Comparison of ENCODE assay signal across 1 cellular context in the genomic region with DNA sequence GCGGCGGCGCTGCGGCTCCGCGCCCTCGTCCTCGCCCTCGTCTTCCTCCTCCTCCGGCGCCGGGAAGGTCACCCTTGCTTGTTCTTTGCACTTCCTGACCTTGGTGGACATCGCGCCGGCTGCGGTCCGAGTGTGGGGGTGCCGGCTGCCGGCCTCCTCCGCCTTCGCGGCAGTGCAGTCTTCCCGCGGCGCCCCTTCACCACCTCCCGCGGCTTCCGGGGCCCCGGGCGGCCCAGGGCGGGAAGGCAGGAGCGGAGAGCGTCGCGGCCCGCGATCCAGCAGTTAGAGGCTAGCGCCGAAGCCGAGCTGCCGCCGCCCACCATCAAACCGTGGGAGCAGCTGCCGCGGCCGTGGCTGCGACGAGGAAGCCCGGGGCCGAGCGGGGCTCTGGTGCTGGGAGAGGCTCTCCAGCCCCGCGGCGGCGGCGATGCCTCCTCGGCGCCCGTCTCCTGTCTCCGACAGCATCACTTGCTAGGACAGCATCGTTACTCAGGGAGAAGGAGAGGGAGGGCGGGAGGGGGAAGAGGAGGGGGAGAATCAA.
A peak's percentile ranks its signal among the peaks of the same experiment; 100 is the strongest.
TF ChIP-seq lines count a peak whose summit lies in the region.

A gene (minus strand): TSS at position 491 of the 541 bp plus-strand sequence. CDS start 380 bp downstream, at position 111.

TF ChIP-seq in GM23338, 12 proteins besides CTCF, POLR2A, EP300 and RAD21 (continued from another document):
- TF ChIP-seq, protein P1, sequence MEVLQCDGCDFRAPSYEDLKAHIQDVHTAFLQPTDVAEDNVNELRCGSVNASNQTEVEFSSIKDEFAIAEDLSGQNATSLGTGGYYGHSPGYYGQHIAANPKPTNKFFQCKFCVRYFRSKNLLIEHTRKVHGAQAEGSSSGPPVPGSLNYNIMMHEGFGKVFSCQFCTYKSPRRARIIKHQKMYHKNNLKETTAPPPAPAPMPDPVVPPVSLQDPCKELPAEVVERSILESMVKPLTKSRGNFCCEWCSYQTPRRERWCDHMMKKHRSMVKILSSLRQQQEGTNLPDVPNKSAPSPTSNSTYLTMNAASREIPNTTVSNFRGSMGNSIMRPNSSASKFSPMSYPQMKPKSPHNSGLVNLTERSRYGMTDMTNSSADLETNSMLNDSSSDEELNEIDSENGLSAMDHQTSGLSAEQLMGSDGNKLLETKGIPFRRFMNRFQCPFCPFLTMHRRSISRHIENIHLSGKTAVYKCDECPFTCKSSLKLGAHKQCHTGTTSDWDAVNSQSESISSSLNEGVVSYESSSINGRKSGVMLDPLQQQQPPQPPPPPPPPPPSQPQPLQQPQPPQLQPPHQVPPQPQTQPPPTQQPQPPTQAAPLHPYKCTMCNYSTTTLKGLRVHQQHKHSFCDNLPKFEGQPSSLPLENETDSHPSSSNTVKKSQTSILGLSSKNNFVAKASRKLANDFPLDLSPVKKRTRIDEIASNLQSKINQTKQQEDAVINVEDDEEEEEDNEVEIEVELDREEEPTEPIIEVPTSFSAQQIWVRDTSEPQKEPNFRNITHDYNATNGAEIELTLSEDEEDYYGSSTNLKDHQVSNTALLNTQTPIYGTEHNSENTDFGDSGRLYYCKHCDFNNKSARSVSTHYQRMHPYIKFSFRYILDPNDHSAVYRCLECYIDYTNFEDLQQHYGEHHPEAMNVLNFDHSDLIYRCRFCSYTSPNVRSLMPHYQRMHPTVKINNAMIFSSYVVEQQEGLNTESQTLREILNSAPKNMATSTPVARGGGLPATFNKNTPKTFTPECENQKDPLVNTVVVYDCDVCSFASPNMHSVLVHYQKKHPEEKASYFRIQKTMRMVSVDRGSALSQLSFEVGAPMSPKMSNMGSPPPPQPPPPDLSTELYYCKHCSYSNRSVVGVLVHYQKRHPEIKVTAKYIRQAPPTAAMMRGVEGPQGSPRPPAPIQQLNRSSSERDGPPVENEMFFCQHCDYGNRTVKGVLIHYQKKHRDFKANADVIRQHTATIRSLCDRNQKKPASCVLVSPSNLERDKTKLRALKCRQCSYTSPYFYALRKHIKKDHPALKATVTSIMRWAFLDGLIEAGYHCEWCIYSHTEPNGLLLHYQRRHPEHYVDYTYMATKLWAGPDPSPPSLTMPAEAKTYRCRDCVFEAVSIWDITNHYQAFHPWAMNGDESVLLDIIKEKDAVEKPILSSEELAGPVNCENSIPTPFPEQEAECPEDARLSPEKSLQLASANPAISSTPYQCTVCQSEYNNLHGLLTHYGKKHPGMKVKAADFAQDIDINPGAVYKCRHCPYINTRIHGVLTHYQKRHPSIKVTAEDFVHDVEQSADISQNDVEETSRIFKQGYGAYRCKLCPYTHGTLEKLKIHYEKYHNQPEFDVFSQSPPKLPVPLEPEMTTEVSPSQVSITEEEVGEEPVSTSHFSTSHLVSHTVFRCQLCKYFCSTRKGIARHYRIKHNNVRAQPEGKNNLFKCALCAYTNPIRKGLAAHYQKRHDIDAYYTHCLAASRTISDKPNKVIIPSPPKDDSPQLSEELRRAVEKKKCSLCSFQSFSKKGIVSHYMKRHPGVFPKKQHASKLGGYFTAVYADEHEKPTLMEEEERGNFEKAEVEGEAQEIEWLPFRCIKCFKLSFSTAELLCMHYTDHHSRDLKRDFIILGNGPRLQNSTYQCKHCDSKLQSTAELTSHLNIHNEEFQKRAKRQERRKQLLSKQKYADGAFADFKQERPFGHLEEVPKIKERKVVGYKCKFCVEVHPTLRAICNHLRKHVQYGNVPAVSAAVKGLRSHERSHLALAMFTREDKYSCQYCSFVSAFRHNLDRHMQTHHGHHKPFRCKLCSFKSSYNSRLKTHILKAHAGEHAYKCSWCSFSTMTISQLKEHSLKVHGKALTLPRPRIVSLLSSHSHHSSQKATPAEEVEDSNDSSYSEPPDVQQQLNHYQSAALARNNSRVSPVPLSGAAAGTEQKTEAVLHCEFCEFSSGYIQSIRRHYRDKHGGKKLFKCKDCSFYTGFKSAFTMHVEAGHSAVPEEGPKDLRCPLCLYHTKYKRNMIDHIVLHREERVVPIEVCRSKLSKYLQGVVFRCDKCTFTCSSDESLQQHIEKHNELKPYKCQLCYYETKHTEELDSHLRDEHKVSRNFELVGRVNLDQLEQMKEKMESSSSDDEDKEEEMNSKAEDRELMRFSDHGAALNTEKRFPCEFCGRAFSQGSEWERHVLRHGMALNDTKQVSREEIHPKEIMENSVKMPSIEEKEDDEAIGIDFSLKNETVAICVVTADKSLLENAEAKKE (CRISPR knock-in tag; IDR thresholded peaks at IDR 0.05): no peak
- TF ChIP-seq ZNF331 (CRISPR knock-in tag; IDR thresholded peaks at IDR 0.05; ENCODE audit: low read depth) (no peak), EZH2phosphoT487 (IDR thresholded peaks at IDR 0.05; ENCODE audit: unreplicated experiment) (peak; percentile 62), POLR2AphosphoS5 (IDR thresholded peaks at IDR 0.05; ENCODE audit: low read depth) (no peak)
TF ChIP-seq in GM23338: peak in this region for 1.
